In genomic region chr2:176729706-176730569, GRCh38 we compare ENCODE assay signal across 11 cellular contexts.
DNase-seq lines count a peak whose midpoint lies in the region; ATAC-seq, FAIRE-seq and TF ChIP-seq lines count a peak whose summit lies in the region.
"Had no signal": no experiment of that assay in that cellular context is flagged by ENCODE, and none has a peak within 500 bp of the region (broad histone marks: within the 10 kb centered on the region; RNA-seq: fewer than 3 reads in every experiment).

No MANE protein-coding gene starts in this region.

- H3K27ac Mint-ChIP-seq in Calu3 (ENCODE audit: unreplicated experiment): no peak overlapping the region
- no peak overlapping the region for H3K27ac Mint-ChIP-seq in T-helper 17 cell
- H3K27ac Mint-ChIP-seq: naive thymus-derived CD4-positive, alpha-beta T cell had no signal

- no peak overlapping the region for H3K27ac ChIP-seq in endothelial cell of umbilical vein (ENCODE audit: insufficient read depth, low read depth, low read length)
- H3K27ac ChIP-seq: gastrocnemius medialis had no signal

- POLR2A ChIA-PET in endothelial cell of umbilical vein (lab: Charles Lee): no interaction called here

- no peak overlapping the region for H3K4me2 ChIP-seq in endothelial cell of umbilical vein (ENCODE audit: insufficient read depth, low read length)

- dilution Hi-C loops in endothelial cell of umbilical vein (cut with MboI; ENCODE audit: extremely low pct_ligation_motif_present, low sequenced_read_pairs): no loop called here

- no peaks in the 10 kb centered on the region for H3K9me3 Mint-ChIP-seq in Calu3 (ENCODE audit: low read depth, unreplicated experiment)
- H3K9me3 Mint-ChIP-seq: naive thymus-derived CD4-positive, alpha-beta T cell had no signal

- H3K9me3 ChIP-seq in endothelial cell of umbilical vein (replicated peaks; ENCODE audit: control insufficient read depth, insufficient read depth, low read length): no peaks in the 10 kb centered on the region
- no peaks in the 10 kb centered on the region for H3K9me3 ChIP-seq in T-helper 17 cell (ENCODE audit: control insufficient read depth, low read length, poor library complexity, severe bottlenecking)
- H3K9me3 ChIP-seq: gastrocnemius medialis had no signal

- H3K36me3 ChIP-seq in endothelial cell of umbilical vein (ENCODE audit: control insufficient read depth in 2 of 2, extremely low read depth in 1 of 2, insufficient read depth in 2 of 2, low read length in 2 of 2): no peaks in the 10 kb centered on the region
- H3K36me3 ChIP-seq: gastrocnemius medialis had no signal

- no peaks in the 10 kb centered on the region for H3K4me1 ChIP-seq in endothelial cell of umbilical vein (ENCODE audit: control insufficient read depth, extremely low read depth, insufficient read depth, low read length)
- H3K4me1 ChIP-seq: gastrocnemius medialis had no signal

- intact Hi-C loops in Calu3 (cut with micrococcal nuclease; ENCODE audit: unreplicated experiment) (no loop called here), endothelial cell of umbilical vein (cut with micrococcal nuclease) (loop anchor here (5.0 kb wide), 1 partner anchor 417 kb away; no protein-coding TSS in a partner anchor)

- H3K36me3 Mint-ChIP-seq in Calu3 (ENCODE audit: insufficient read depth, unreplicated experiment) (no peaks in the 10 kb centered on the region), T-helper 17 cell (ENCODE audit: low read depth) (no peaks in the 10 kb centered on the region)
- H3K36me3 Mint-ChIP-seq: naive thymus-derived CD4-positive, alpha-beta T cell had no signal

- H3K9ac ChIP-seq in endothelial cell of umbilical vein (replicated peaks; ENCODE audit: extremely low read depth, insufficient read depth, low read length): no peak overlapping the region

- H2AFZ ChIP-seq in endothelial cell of umbilical vein (ENCODE audit: low read depth, low read length): no peak overlapping the region

- H3K27me3 ChIP-seq in endothelial cell of umbilical vein (ENCODE audit: control insufficient read depth in 2 of 2, insufficient read depth in 2 of 2, low read length in 2 of 2): peaks cover 0 to 2% of the 10 kb centered on the region in 2 experiments
- H3K27me3 ChIP-seq: gastrocnemius medialis had no signal

- DNase-seq in Calu3 (peak; percentile 40), NCI-H2107 treated with DMSO at 0.1 percent for 48 hours (lab: John Stamatoyannopoulos, UW; ENCODE audit: unreplicated experiment) (peak; percentile 14), endothelial cell of umbilical vein (ENCODE audit: low read depth, low spot score) (peak; percentile 95), myocyte (ENCODE audit: low read depth) (peak; percentile 5), NCI-H187 (lab: John Stamatoyannopoulos, UW) (no peak), T-helper 17 cell (no peak)
- DNase-seq: activated CD4-positive, alpha-beta T cell treated with anti-CD3 and anti-CD28 coated beads for 1 hour; gastrocnemius medialis; naive thymus-derived CD4-positive, alpha-beta T cell had no signal

- TF ChIP-seq CTCF in Calu3 (IDR thresholded peaks at IDR 0.05; ENCODE audit: unreplicated experiment): no peak
- no peak for TF ChIP-seq CTCF in endothelial cell of umbilical vein (IDR thresholded peaks at IDR 0.05; ENCODE audit: extremely low read depth in 1 of 2, insufficient read depth in 1 of 2, low read depth in 1 of 2, low read length in 2 of 2)

- ATAC-seq in HG02678 (IDR thresholded peaks at IDR 0.05; ENCODE audit: unreplicated experiment) (no peak), T-helper 17 cell (no peak), HG03469 (IDR thresholded peaks at IDR 0.05; ENCODE audit: unreplicated experiment) (no peak)
- ATAC-seq: gastrocnemius medialis; naive thymus-derived CD4-positive, alpha-beta T cell had no signal

- H3K4me1 Mint-ChIP-seq in Calu3 (ENCODE audit: low read depth, unreplicated experiment) (no peaks in the 10 kb centered on the region), T-helper 17 cell (no peaks in the 10 kb centered on the region)
- H3K4me1 Mint-ChIP-seq: naive thymus-derived CD4-positive, alpha-beta T cell had no signal

- no peaks in the 10 kb centered on the region for H3K9me1 ChIP-seq in endothelial cell of umbilical vein (replicated peaks; ENCODE audit: control insufficient read depth, extremely low read depth, insufficient read depth, low read length)

- no TSS peak for BruUV-seq in Calu3 (replicated peaks; lab: Mats Ljungman, UMichigan)
- BruUV-seq in endothelial cell of umbilical vein (replicated peaks; lab: Mats Ljungman, UMichigan): no TSS peak

- H3K4me3 ChIP-seq in endothelial cell of umbilical vein (replicated peaks in 1 of 3; ENCODE audit: insufficient read depth in 1 of 3, low read depth in 1 of 3, low read length in 3 of 3): no peak overlapping the region
- H3K4me3 ChIP-seq: gastrocnemius medialis had no signal

- H4K20me1 ChIP-seq in endothelial cell of umbilical vein (replicated peaks; ENCODE audit: control insufficient read depth, extremely low read depth, insufficient read depth, low read length): no peaks in the 10 kb centered on the region

- CTCF ChIA-PET in Calu3 (lab: Charles Lee): no interaction called here
- CTCF ChIA-PET in endothelial cell of umbilical vein (lab: Charles Lee): interaction anchor here (0.8 to 0.9 kb wide), 4 partner anchors 14 to 618 kb away, joined by 3 read pairs; no protein-coding TSS in a partner anchor

- peaks cover 4% of the 10 kb centered on the region for H3K27me3 Mint-ChIP-seq in Calu3 (ENCODE audit: unreplicated experiment)
- H3K27me3 Mint-ChIP-seq in T-helper 17 cell: peaks cover 25% of the 10 kb centered on the region

- no peak for TF ChIP-seq POLR2A in endothelial cell of umbilical vein (IDR thresholded peaks at IDR 0.05; ENCODE audit: low read depth, low read length)

- no peaks in the 10 kb centered on the region for H3K79me2 ChIP-seq in endothelial cell of umbilical vein (ENCODE audit: control insufficient read depth, insufficient read depth, low read length)

- FAIRE-seq in endothelial cell of umbilical vein (lab: Jason Lieb, UNC): peak; percentile 28

- no peak overlapping the region for H3K4me3 Mint-ChIP-seq in Calu3 (ENCODE audit: low read depth, unreplicated experiment)
- H3K4me3 Mint-ChIP-seq in T-helper 17 cell: no peak overlapping the region
- H3K4me3 Mint-ChIP-seq: naive thymus-derived CD4-positive, alpha-beta T cell had no signal

TF ChIP-seq in endothelial cell of umbilical vein, 7 proteins besides CTCF, POLR2A, EP300 and RAD21:
- TF ChIP-seq FOS (IDR thresholded peaks at IDR 0.05; ENCODE audit: borderline replicate concordance, insufficient read depth, low read length) (no peak), GATA2 (IDR thresholded peaks at IDR 0.05; ENCODE audit: insufficient read depth, insufficient read length, low read depth, low read length) (no peak), EZH2 (IDR thresholded peaks at IDR 0.05; ENCODE audit: borderline replicate concordance, low read depth, low read length, severe bottlenecking) (no peak), MAX (IDR thresholded peaks at IDR 0.05; ENCODE audit: insufficient read depth, insufficient read length) (no peak), JUN (IDR thresholded peaks at IDR 0.05; ENCODE audit: borderline replicate concordance, insufficient read depth, insufficient read length, low read depth) (no peak), POLR2AphosphoS5 (IDR thresholded peaks at IDR 0.05; ENCODE audit: insufficient read depth, low read depth, low read length) (no peak), MYC (IDR thresholded peaks at IDR 0.05; ENCODE audit: low read depth, low read length) (no peak)

Comparison
In these comparisons a context has a peak if more than half of its experiments do, and no peak if none do; other contexts are left out.
1. DNase-seq: peak in Calu3 (single experiment), NCI-H2107 treated with DMSO at 0.1 percent for 48 hours (single experiment), endothelial cell of umbilical vein (single experiment) and myocyte (single experiment); none in NCI-H187 (0 of 2) and T-helper 17 cell (0 of 3).